In genomic region chr10:62637249-62638061, GRCh38 we compare ENCODE assay signal across 8 cellular contexts.
DNase-seq lines count a peak whose midpoint lies in the region; ATAC-seq and TF ChIP-seq lines count a peak whose summit lies in the region.

No MANE protein-coding gene starts in this region.

- no peak overlapping the region for H3K23ac ChIP-seq in H9 (ENCODE audit: insufficient read length, low read depth, low read length)

- no peak overlapping the region for H3K56ac ChIP-seq in H9 (ENCODE audit: insufficient read length, low read depth, low read length)

- no peak overlapping the region for H2BK5ac ChIP-seq in H9 (ENCODE audit: insufficient read length, low read length)

- POLR2A ChIA-PET in activated CD4-positive, alpha-beta T cell treated with anti-CD3 and anti-CD28 coated beads, Interleukin-2, amount 10 ng/mL, durations not matched to agents 7 days and 5 days (lab: Charles Lee), result interaction anchor here (0.7 to 1.4 kb wide), 4 partner anchors 91 to 216 kb away, joined by 3 to 4 read pairs (median 4); no protein-coding TSS in a partner anchor

- H3K27me3 ChIP-seq in skeletal muscle tissue (ENCODE audit: control insufficient read depth in 3 of 3, insufficient read depth in 3 of 3, low read length in 3 of 3) (no peaks in the 10 kb centered on the region), H9 (ENCODE audit: insufficient read depth, low read length) (no peaks in the 10 kb centered on the region)

- no peaks in the 10 kb centered on the region for H3K79me1 ChIP-seq in H9 (ENCODE audit: insufficient read depth, low read depth, low read length, poor library complexity, severe bottlenecking)

- CTCF ChIA-PET in activated CD4-positive, alpha-beta T cell treated with anti-CD3 and anti-CD28 coated beads, Interleukin-2, amount 10 ng/mL, durations not matched to agents 7 days and 5 days (lab: Charles Lee), result interaction anchor here (0.5 to 1.6 kb wide), 8 partner anchors 10 to 359 kb away, joined by 3 to 6 read pairs (median 4); no protein-coding TSS in a partner anchor

- H3K23me2 ChIP-seq in H9 (ENCODE audit: insufficient read length, low read depth, low read length, poor library complexity, severe bottlenecking), result no peaks in the 10 kb centered on the region

- no peak for TF ChIP-seq CTCF in H9 (conservative IDR thresholded peaks at IDR 0.05)

- H2BK12ac ChIP-seq in H9 (ENCODE audit: insufficient read length, low read depth, low read length), result no peak overlapping the region

- no peaks in the 10 kb centered on the region for H3K79me2 ChIP-seq in H9 (ENCODE audit: insufficient read depth, low read length)

- peaks cover 10% of the 10 kb centered on the region for H3K4me1 Mint-ChIP-seq in activated CD4-positive, alpha-beta T cell treated with anti-CD3 and anti-CD28 coated beads, Interleukin-2, amount 10 ng/mL, durations not matched to agents 7 days and 5 days
- H3K4me1 Mint-ChIP-seq in H9, result peaks cover 3% of the 10 kb centered on the region in 2 experiments; a peak in 2 of 4 replicates

- ATAC-seq in Right ventricle myocardium inferior (peak; percentile 55), HG03521 (IDR thresholded peaks at IDR 0.05; ENCODE audit: unreplicated experiment) (peak; percentile 43)

- no peak overlapping the region for H4K8ac ChIP-seq in H9 (replicated peaks; ENCODE audit: insufficient read length, low read depth, low read length)

- H3K27ac ChIP-seq in skeletal muscle tissue (ENCODE audit: low read depth, low read length), result peak overlapping the region; percentile 60
- no peak overlapping the region for H3K27ac ChIP-seq in H9 (ENCODE audit: insufficient read length, low read depth, low read length)

- no peak overlapping the region for H2BK20ac ChIP-seq in H9 (ENCODE audit: low read depth, low read length, poor library complexity, severe bottlenecking)

- H4K91ac ChIP-seq in H9 (ENCODE audit: insufficient read length, low read depth, low read length), result no peak overlapping the region

- H2BK15ac ChIP-seq in H9 (ENCODE audit: low read depth, low read length), result no peak overlapping the region

- peak overlapping the region in 1 of 3 donors; percentile 20 for H3K4me3 ChIP-seq in skeletal muscle tissue (ENCODE audit: low read length in 3 of 3)

- H3K36me3 ChIP-seq in skeletal muscle tissue (ENCODE audit: control insufficient read depth in 3 of 3, insufficient read depth in 3 of 3, low read length in 3 of 3), result no peaks in the 10 kb centered on the region

- H3K36me3 Mint-ChIP-seq in activated CD4-positive, alpha-beta T cell treated with anti-CD3 and anti-CD28 coated beads, Interleukin-2, amount 10 ng/mL, durations not matched to agents 7 days and 5 days (ENCODE audit: low read depth), result no peaks in the 10 kb centered on the region
- no peaks in the 10 kb centered on the region for H3K36me3 Mint-ChIP-seq in H9 (ENCODE audit: insufficient read depth in 1 of 3, low read depth in 3 of 3)

- H3K4me2 ChIP-seq in H9 (ENCODE audit: insufficient read depth, insufficient read length, low read length), result no peak overlapping the region

- H2AK5ac ChIP-seq in H9 (ENCODE audit: insufficient read length, low read length), result no peak overlapping the region

- no peak for DNase-seq in Right ventricle myocardium inferior (ENCODE audit: missing footprints)
- no peak for DNase-seq in cardiac septum (ENCODE audit: low spot score)
- DNase-seq in activated CD4-positive, alpha-beta T cell treated with anti-CD3 and anti-CD28 coated beads, Interleukin-2, amount 10 ng/mL, durations not matched to agents 7 days and 5 days, result peak; percentile 82
- DNase-seq in erythroblast (lab: John Stamatoyannopoulos, UW), result peak; percentile 10 to 12
- DNase-seq in H9, result no peak
- DNase-seq in amniotic stem cell (lab: John Stamatoyannopoulos, UW), result no peak

- no CpG with 5 or more reads among the region's 9 CpGs for WGBS in H9 (ENCODE audit: extremely low coverage, insufficient read length, low lambda C conversion rate)

- no peak overlapping the region for H3K14ac ChIP-seq in H9 (ENCODE audit: insufficient read depth, low read length)

- no peak overlapping the region for H2BK120ac ChIP-seq in H9 (ENCODE audit: low read depth, low read length, poor library complexity, severe bottlenecking)

- H3K27ac Mint-ChIP-seq in activated CD4-positive, alpha-beta T cell treated with anti-CD3 and anti-CD28 coated beads, Interleukin-2, amount 10 ng/mL, durations not matched to agents 7 days and 5 days, result no peak overlapping the region
- H3K27ac Mint-ChIP-seq in H9, result no peak overlapping the region

- H3T11ph ChIP-seq in H9 (ENCODE audit: low read length), result no peak overlapping the region

- no peak overlapping the region for H4K5ac ChIP-seq in H9 (ENCODE audit: insufficient read length, low read depth, low read length)

- no peaks in the 10 kb centered on the region for H3K9me3 Mint-ChIP-seq in activated CD4-positive, alpha-beta T cell treated with anti-CD3 and anti-CD28 coated beads, Interleukin-2, amount 10 ng/mL, durations not matched to agents 7 days and 5 days
- no peaks in the 10 kb centered on the region for H3K9me3 Mint-ChIP-seq in H9

- H3K9ac ChIP-seq in skeletal muscle tissue (ENCODE audit: low read depth in 1 of 3, low read length in 3 of 3), result no peak overlapping the region
- H3K9ac ChIP-seq in H9 (ENCODE audit: extremely low read depth, insufficient read length, low read length), result no peak overlapping the region

- intact Hi-C loops in Right ventricle myocardium inferior (cut with DNase I), result no loop called here
- intact Hi-C loops in cardiac septum (cut with DNase I), result loop anchor here (5.0 kb wide), 1 partner anchor 180 kb away; the partner anchor contains the start of gene EGR2

- no peak overlapping the region for H3K18ac ChIP-seq in H9 (ENCODE audit: insufficient read length, low read depth, low read length)

- H3K9me3 ChIP-seq in skeletal muscle tissue (ENCODE audit: control insufficient read depth in 3 of 3, low read length in 3 of 3) (no peaks in the 10 kb centered on the region), H9 (ENCODE audit: control insufficient read depth, low read depth, low read length) (no peaks in the 10 kb centered on the region)

- H3K4me3 Mint-ChIP-seq in activated CD4-positive, alpha-beta T cell treated with anti-CD3 and anti-CD28 coated beads, Interleukin-2, amount 10 ng/mL, durations not matched to agents 7 days and 5 days, result no peak overlapping the region
- no peak overlapping the region for H3K4me3 Mint-ChIP-seq in H9

- H3K4me1 ChIP-seq in skeletal muscle tissue (ENCODE audit: control insufficient read depth in 3 of 3, insufficient read depth in 3 of 3, low read length in 3 of 3) (peaks cover 0 to 15% (median 0%) of the 10 kb centered on the region in 3 donors), H9 (ENCODE audit: insufficient read depth, low read length) (peaks cover 2% of the 10 kb centered on the region; the same call in 1 of the 2 replicates)

- no peaks in the 10 kb centered on the region for H4K20me1 ChIP-seq in H9 (ENCODE audit: control insufficient read depth, insufficient read depth, insufficient read length)

- no peak for TF ChIP-seq POLR2A in erythroblast (IDR thresholded peaks at IDR 0.05; ENCODE audit: low read length)

- H3K27me3 Mint-ChIP-seq in activated CD4-positive, alpha-beta T cell treated with anti-CD3 and anti-CD28 coated beads, Interleukin-2, amount 10 ng/mL, durations not matched to agents 7 days and 5 days, result no peaks in the 10 kb centered on the region
- H3K27me3 Mint-ChIP-seq in H9 (ENCODE audit: low read depth), result no peaks in the 10 kb centered on the region

- H3K4ac ChIP-seq in H9 (ENCODE audit: low read depth, low read length), result no peak overlapping the region

- H2AFZ ChIP-seq in H9 (ENCODE audit: low read length), result no peak overlapping the region

Comparison
In these comparisons a context has a peak if more than half of its experiments do, and no peak if none do; other contexts are left out.
1. DNase-seq: peak in activated CD4-positive, alpha-beta T cell treated with anti-CD3 and anti-CD28 coated beads, Interleukin-2, amount 10 ng/mL, durations not matched to agents 7 days and 5 days (single experiment) and erythroblast (2 of 2); none in Right ventricle myocardium inferior (single experiment), cardiac septum (single experiment), H9 (single experiment) and amniotic stem cell (single experiment).